19 cellular contexts compared by ENCODE assay signal in the genomic region with DNA sequence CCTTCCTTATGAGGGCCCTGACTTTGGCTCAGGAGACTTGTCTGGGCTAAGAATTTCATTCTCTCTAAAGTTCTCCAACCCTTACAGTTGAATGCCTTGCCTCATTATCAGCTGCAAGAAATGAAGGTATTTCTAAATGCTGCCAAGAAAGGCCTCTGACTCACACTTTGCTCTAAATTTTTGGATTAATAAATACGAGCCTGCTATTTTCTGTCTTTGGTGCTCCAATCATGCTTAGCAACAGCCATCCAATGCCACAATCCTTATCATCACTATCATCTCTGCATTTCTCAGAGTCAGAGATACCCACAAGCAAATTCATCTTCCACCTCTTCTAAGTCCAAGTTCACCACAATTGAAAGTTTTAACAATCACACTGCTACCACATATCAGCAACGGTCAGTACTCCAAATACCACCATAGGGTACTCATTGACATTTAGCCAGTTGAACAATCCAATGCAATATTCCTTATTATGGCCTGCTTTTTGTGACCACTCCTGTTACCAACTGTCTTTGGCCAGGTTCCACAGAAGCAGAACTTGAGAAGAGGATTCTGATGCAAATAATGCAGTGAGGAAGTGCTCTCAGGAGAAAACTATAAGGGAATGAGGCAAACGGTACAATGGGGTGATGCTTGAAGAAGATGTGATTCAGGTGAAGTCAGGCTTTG. TPM values are rescaled to one million over a fixed set of nuclear protein-coding genes. Genes with fewer than 3 reads are reported as not detected.
DNase-seq lines count a peak whose midpoint lies in the region; ATAC-seq and TF ChIP-seq lines count a peak whose summit lies in the region.
"Had no signal": no experiment of that assay in that cellular context is flagged by ENCODE, and none has a peak within 500 bp of the region (broad histone marks: within the 10 kb centered on the region; RNA-seq: fewer than 3 reads in every experiment).

No MANE protein-coding gene starts in this region.

- peaks cover 2% of the 10 kb centered on the region for H3K27me3 Mint-ChIP-seq in glutamatergic neuron (ENCODE audit: unreplicated experiment)

- DNase-seq in AG10803 (ENCODE audit: low read depth) = peak; percentile 87
- peak; percentile 7 for DNase-seq in LHCN-M2 (ENCODE audit: low read depth)
- peak; percentile 60 for DNase-seq in choroid plexus epithelial cell (ENCODE audit: low read depth)
- DNase-seq in lung (ENCODE audit: low spot score) = no peak
- DNase-seq in SK-N-DZ (ENCODE audit: low spot score) = no peak
- no peak for DNase-seq in glutamatergic neuron
- no peak for DNase-seq in COR-L47 (lab: John Stamatoyannopoulos, UW)
- DNase-seq: activated CD4-positive, alpha-beta T cell treated with anti-CD3 and anti-CD28 coated beads, Interleukin-2, amount 50 U/mL, for 1 hour; activated T-cell treated with anti-CD3 and anti-CD28 coated beads for 4 hours; BE2C; kidney glomerular epithelial cell; NCI-H1930; psoas muscle; SJCRH30; substantia nigra had no signal

- no peak overlapping the region for H3K27ac ChIP-seq in lung (ENCODE audit: low read depth in 1 of 2, low read length in 1 of 2)
- H3K27ac ChIP-seq: psoas muscle, SJCRH30 had no signal

- 64 to 74% methylated on average over 3 of the region's 3 CpGs for WGBS in lung, 2 donors

- H3K36me3 ChIP-seq in lung (ENCODE audit: control insufficient read depth in 2 of 2, insufficient read depth in 2 of 2, low read length in 2 of 2) = no peaks in the 10 kb centered on the region
- H3K36me3 ChIP-seq: BE2C, SJCRH30 had no signal

- ATAC-seq in lung (ENCODE audit: insufficient read depth, low FRiP score) (peak; percentile 33), GM21619 (IDR thresholded peaks at IDR 0.05; ENCODE audit: unreplicated experiment) (no peak)
- ATAC-seq: psoas muscle had no signal

- no peaks in the 10 kb centered on the region for H3K9me3 ChIP-seq in lung (ENCODE audit: control insufficient read depth in 2 of 2, insufficient read depth in 1 of 2, low read length in 1 of 2)
- H3K9me3 ChIP-seq: BE2C, psoas muscle, SJCRH30 had no signal

- no peaks in the 10 kb centered on the region for H3K4me1 Mint-ChIP-seq in glutamatergic neuron (ENCODE audit: low read depth, unreplicated experiment)
- H3K4me1 Mint-ChIP-seq: central memory CD8-positive, alpha-beta T cell had no signal

- no peak overlapping the region for H3K4me3 Mint-ChIP-seq in glutamatergic neuron (ENCODE audit: unreplicated experiment)
- H3K4me3 Mint-ChIP-seq: activated naive CD4-positive, alpha-beta T cell treated with anti-CD3 and anti-CD28 coated beads, Interleukin-2, amount 50 U/mL, for 24 hours; central memory CD8-positive, alpha-beta T cell had no signal

- TF ChIP-seq CTCF in AG10803 (conservative IDR thresholded peaks at IDR 0.05; ENCODE audit: low read length) (no peak), choroid plexus epithelial cell (conservative IDR thresholded peaks at IDR 0.05; ENCODE audit: low read depth, low read length) (no peak), lung (IDR thresholded peaks at IDR 0.05; ENCODE audit: control extremely low read depth, extremely low read depth) (no peak), glutamatergic neuron (IDR thresholded peaks at IDR 0.05; ENCODE audit: partially characterized antibody, unreplicated experiment) (no peak)

- H3K27me3 ChIP-seq in lung (ENCODE audit: control insufficient read depth, insufficient read depth) = no peaks in the 10 kb centered on the region
- H3K27me3 ChIP-seq: SJCRH30 had no signal

- no peaks in the 10 kb centered on the region for H3K36me3 Mint-ChIP-seq in glutamatergic neuron (ENCODE audit: unreplicated experiment)
- H3K36me3 Mint-ChIP-seq: activated naive CD4-positive, alpha-beta T cell treated with anti-CD3 and anti-CD28 coated beads, Interleukin-2, amount 50 U/mL, for 24 hours had no signal

- no peaks in the 10 kb centered on the region for H3K9me3 Mint-ChIP-seq in glutamatergic neuron (ENCODE audit: unreplicated experiment)
- H3K9me3 Mint-ChIP-seq: activated naive CD4-positive, alpha-beta T cell treated with anti-CD3 and anti-CD28 coated beads, Interleukin-2, amount 50 U/mL, for 24 hours; central memory CD8-positive, alpha-beta T cell had no signal

- no peak overlapping the region for H3K27ac Mint-ChIP-seq in glutamatergic neuron (ENCODE audit: unreplicated experiment)
- H3K27ac Mint-ChIP-seq: activated naive CD4-positive, alpha-beta T cell treated with anti-CD3 and anti-CD28 coated beads, Interleukin-2, amount 50 U/mL, for 24 hours had no signal

- H3K4me3 ChIP-seq in AG10803 (ENCODE audit: low read length) = no peak overlapping the region
- H3K4me3 ChIP-seq in choroid plexus epithelial cell (ENCODE audit: low read depth, low read length) = no peak overlapping the region
- no peak overlapping the region for H3K4me3 ChIP-seq in lung
- H3K4me3 ChIP-seq: psoas muscle, SJCRH30 had no signal

- no peaks in the 10 kb centered on the region for H3K4me1 ChIP-seq in lung (ENCODE audit: control insufficient read depth in 2 of 2, insufficient read depth in 2 of 2, low read length in 2 of 2)
- H3K4me1 ChIP-seq: BE2C, psoas muscle had no signal

RNA-seq across cellular contexts. Expression of a gene that starts 5.7 kb away (rescaled TPM):
- total RNA-seq in LHCN-M2 (2014; rRNA removed) (not detected in 2 replicates), lung (not detected), glutamatergic neuron (ENCODE audit: unreplicated experiment) (not detected)
- 0.05 TPM for polyA plus RNA-seq in LHCN-M2 (2012)
- polyA plus RNA-seq in lung = not detected
- not detected in 2 replicates for polyA plus RNA-seq in SK-N-DZ (2014; cell fraction: cytosol; rRNA removed)
- not detected in 2 replicates for polyA plus RNA-seq in SK-N-DZ (2014; cell fraction: nucleus; rRNA removed)
- total RNA-seq: NCI-H460, SJCRH30 had no signal
- polyA plus RNA-seq: psoas muscle had no signal

RNA-seq across cellular contexts. Expression of a gene that starts 15.0 kb away (rescaled TPM):
- total RNA-seq in LHCN-M2 (2014; rRNA removed) = not detected in 2 replicates
- not detected for polyA plus RNA-seq in LHCN-M2 (2012)
- total RNA-seq in lung = not detected
- not detected for polyA plus RNA-seq in lung
- polyA plus RNA-seq in SK-N-DZ (2014; cell fraction: cytosol; rRNA removed) = not detected in 2 replicates
- not detected in 2 replicates for polyA plus RNA-seq in SK-N-DZ (2014; cell fraction: nucleus; rRNA removed)
- total RNA-seq in glutamatergic neuron (ENCODE audit: unreplicated experiment) = not detected
- total RNA-seq: NCI-H460, psoas muscle, SJCRH30 had no signal
- polyA plus RNA-seq: psoas muscle had no signal

RNA-seq across cellular contexts. Expression of a gene that starts 26.9 kb away (rescaled TPM):
- total RNA-seq in LHCN-M2 (2014; rRNA removed) (not detected in 2 replicates), lung (not detected), glutamatergic neuron (ENCODE audit: unreplicated experiment) (not detected)
- polyA plus RNA-seq in LHCN-M2 (2012) = not detected
- not detected for polyA plus RNA-seq in lung
- not detected in 2 replicates for polyA plus RNA-seq in SK-N-DZ (2014; cell fraction: cytosol; rRNA removed)
- not detected in 2 replicates for polyA plus RNA-seq in SK-N-DZ (2014; cell fraction: nucleus; rRNA removed)
- total RNA-seq: NCI-H460, psoas muscle, SJCRH30 had no signal
- polyA plus RNA-seq: psoas muscle had no signal

Comparison
In these comparisons a context has a peak if more than half of its experiments do, and no peak if none do; other contexts are left out.
1. DNase-seq: peak in AG10803 (single experiment), LHCN-M2 (single experiment) and choroid plexus epithelial cell (single experiment); none in lung (single experiment), SK-N-DZ (single experiment), glutamatergic neuron (single experiment) and COR-L47 (single experiment).